13 cellular contexts compared by ENCODE assay signal in genomic region chr20:37931153-37931922, GRCh38. TPM values are rescaled to one million over a fixed set of nuclear protein-coding genes. Genes with fewer than 3 reads are reported as not detected.
DNase-seq lines count a peak whose midpoint lies in the region; ATAC-seq and TF ChIP-seq lines count a peak whose summit lies in the region.
"Had no signal": no experiment of that assay in that cellular context is flagged by ENCODE, and none has a peak within 500 bp of the region (broad histone marks: within the 10 kb centered on the region; RNA-seq: fewer than 3 reads in every experiment).

No MANE protein-coding gene starts in this region.

- H3K9me3 ChIP-seq in right atrium auricular region, result no peaks in the 10 kb centered on the region
- no peaks in the 10 kb centered on the region for H3K9me3 ChIP-seq in Panc1 (ENCODE audit: control insufficient read depth, insufficient read depth, low read depth, low read length)

- no peaks in the 10 kb centered on the region for H3K4me1 Mint-ChIP-seq in activated naive CD8-positive, alpha-beta T cell treated with anti-CD3 and anti-CD28 coated beads, Interleukin-2, amount 50 U/mL, for 24 hours
- H3K4me1 Mint-ChIP-seq: IgD-negative memory B cell had no signal

- ATAC-seq in left cardiac atrium, result peak; percentile 62 to 83
- peak; percentile 44; the same call in 1 of the 2 replicates for ATAC-seq in Panc1
- ATAC-seq in activated naive CD8-positive, alpha-beta T cell treated with anti-CD3 and anti-CD28 coated beads, Interleukin-2, amount 50 U/mL, for 24 hours, result no peak
- no peak for ATAC-seq in GM19023 (IDR thresholded peaks at IDR 0.05; ENCODE audit: unreplicated experiment)
- ATAC-seq: GM12878 had no signal

- H3K4me1 ChIP-seq in right atrium auricular region (peaks cover 0 to 43% of the 10 kb centered on the region in 2 donors), Panc1 (ENCODE audit: control insufficient read depth, insufficient read depth, low read length) (no peaks in the 10 kb centered on the region)

- intact Hi-C loops in left cardiac atrium (cut with DNase I), result no loop called here
- intact Hi-C loops in Panc1 (cut with micrococcal nuclease; ENCODE audit: unreplicated experiment), result no loop called here

- H3K36me3 Mint-ChIP-seq in activated naive CD8-positive, alpha-beta T cell treated with anti-CD3 and anti-CD28 coated beads, Interleukin-2, amount 50 U/mL, for 24 hours (ENCODE audit: low read depth), result no peaks in the 10 kb centered on the region
- H3K36me3 Mint-ChIP-seq: CD4-positive, alpha-beta memory T cell had no signal

- CTCF ChIA-PET in Panc1 (lab: Charles Lee), result interaction anchor here (0.7 kb wide), 1 partner anchor 18 kb away, joined by 11 read pairs; no protein-coding TSS in a partner anchor

- H3K27ac ChIP-seq in right atrium auricular region, result peak overlapping the region in 1 of 2 donors; percentile 32
- no peak overlapping the region for H3K27ac ChIP-seq in Panc1 (ENCODE audit: low read length)
- H3K27ac ChIP-seq: C4-2B had no signal

- DNase-seq in left cardiac atrium (no peak), right atrium auricular region (ENCODE audit: low spot score) (no peak), Panc1 (ENCODE audit: low read depth, low spot score) (no peak), myocyte (ENCODE audit: low read depth) (peak; percentile 38), SK-N-DZ (ENCODE audit: low spot score) (no peak)
- no peak for DNase-seq in activated naive CD8-positive, alpha-beta T cell treated with anti-CD3 and anti-CD28 coated beads, Interleukin-2, amount 50 U/mL, for 24 hours
- DNase-seq: ACHN; CD4-positive, alpha-beta memory T cell; DMS79 had no signal

- no peak for TF ChIP-seq CTCF in right atrium auricular region (IDR thresholded peaks at IDR 0.05)
- no peak for TF ChIP-seq CTCF in Panc1 (IDR thresholded peaks at IDR 0.05)

- H3K27me3 ChIP-seq in right atrium auricular region (no peaks in the 10 kb centered on the region), Panc1 (ENCODE audit: control insufficient read depth, insufficient read depth, low read length) (no peaks in the 10 kb centered on the region)

- no peak overlapping the region for H3K4me3 Mint-ChIP-seq in activated naive CD8-positive, alpha-beta T cell treated with anti-CD3 and anti-CD28 coated beads, Interleukin-2, amount 50 U/mL, for 24 hours
- H3K4me3 Mint-ChIP-seq: IgD-negative memory B cell had no signal

- no peaks in the 10 kb centered on the region for H3K9me3 Mint-ChIP-seq in activated naive CD8-positive, alpha-beta T cell treated with anti-CD3 and anti-CD28 coated beads, Interleukin-2, amount 50 U/mL, for 24 hours
- H3K9me3 Mint-ChIP-seq: CD4-positive, alpha-beta memory T cell; IgD-negative memory B cell had no signal

- H3K27ac Mint-ChIP-seq in activated naive CD8-positive, alpha-beta T cell treated with anti-CD3 and anti-CD28 coated beads, Interleukin-2, amount 50 U/mL, for 24 hours, result no peak overlapping the region
- H3K27ac Mint-ChIP-seq: CD4-positive, alpha-beta memory T cell had no signal

- H3K4me3 ChIP-seq in right atrium auricular region, result no peak overlapping the region
- H3K4me3 ChIP-seq in Panc1 (ENCODE audit: low read depth in 2 of 2, low read length in 2 of 2), result no peak overlapping the region
- H3K4me3 ChIP-seq: GM12878 had no signal

- POLR2A ChIA-PET in Panc1 (lab: Charles Lee), result interaction anchor here (0.6 to 0.7 kb wide), 2 partner anchors 116 to 382 kb away, joined by 3 to 5 read pairs; no protein-coding TSS in a partner anchor

- H3K36me3 ChIP-seq in right atrium auricular region, result peaks cover 11% of the 10 kb centered on the region
- no peaks in the 10 kb centered on the region for H3K36me3 ChIP-seq in Panc1 (ENCODE audit: control insufficient read depth, insufficient read depth, low read length)

- H3K27me3 Mint-ChIP-seq in activated naive CD8-positive, alpha-beta T cell treated with anti-CD3 and anti-CD28 coated beads, Interleukin-2, amount 50 U/mL, for 24 hours, result peaks cover 13% of the 10 kb centered on the region

- in situ Hi-C loops in Panc1 (cut with HindIII; ENCODE audit: low pct_unique_long_range_greater_than_20kb, low sequenced_read_pairs), result no loop called here

- no TSS peak for BruUV-seq in Panc1 (replicated peaks; lab: Mats Ljungman, UMichigan)

RNA-seq across cellular contexts. Expression of gene VSTM2L, which starts 28.4 kb away (rescaled TPM):
- total RNA-seq in left cardiac atrium (100 to 1,000 TPM; 139 to 158 TPM), right atrium auricular region (100 to 1,000 TPM in 1 of 2 donors, 10 to 100 TPM in 1; 97.4 to 303 TPM), Panc1 (2021; ENCODE audit: unreplicated experiment) (16.0 TPM), myocyte (77.5 and 139 TPM in 2 replicates)
- 25.3 TPM for polyA plus RNA-seq in Panc1 (2012; ENCODE audit: insufficient read length)
- polyA plus RNA-seq in myocyte (2012), result 13.1 TPM
- polyA plus RNA-seq in SK-N-DZ (2014; cell fraction: cytosol; rRNA removed), result 11.6 and 15.9 TPM in 2 replicates
- 6.4 and 8.6 TPM in 2 replicates for polyA plus RNA-seq in SK-N-DZ (2014; cell fraction: nucleus; rRNA removed)
- total RNA-seq: CD4-positive, alpha-beta memory T cell had no signal
- polyA plus RNA-seq: CD4-positive, alpha-beta memory T cell; IgD-negative memory B cell had no signal

Comparison
In these comparisons a context has a peak if more than half of its experiments do, and no peak if none do; other contexts are left out.
1. ATAC-seq: peak in left cardiac atrium (2 of 2) and Panc1 (single experiment); none in activated naive CD8-positive, alpha-beta T cell treated with anti-CD3 and anti-CD28 coated beads, Interleukin-2, amount 50 U/mL, for 24 hours (single experiment) and GM19023 (single experiment).